Comparison of ENCODE assay signal across 1 cellular context in the genomic region with DNA sequence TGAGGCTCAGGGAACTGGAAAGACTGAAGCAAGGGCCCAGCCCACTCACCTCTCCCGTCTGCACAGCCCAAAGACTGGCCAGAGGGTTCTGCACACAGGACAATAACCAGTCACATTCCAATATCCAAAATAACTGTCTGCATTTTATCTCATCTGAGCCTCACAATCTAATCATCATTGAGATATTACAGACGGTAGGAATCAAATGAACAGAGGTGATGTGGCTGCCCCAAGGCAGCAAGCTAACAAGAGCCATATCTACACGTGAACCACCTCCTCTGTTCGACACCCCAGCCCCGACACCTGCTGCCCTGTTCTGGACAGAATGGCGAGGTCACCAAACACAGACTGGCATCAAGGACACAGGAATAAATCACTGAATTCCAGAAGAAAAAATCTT.
TF ChIP-seq lines count a peak whose summit lies in the region.

No MANE protein-coding gene starts in this region.

TF ChIP-seq in SK-N-SH, 30 proteins besides CTCF, POLR2A, EP300 and RAD21 (continued from another document):
- TF ChIP-seq PBX3 (IDR thresholded peaks at IDR 0.05) (peak; percentile 41), CHD2 (IDR thresholded peaks at IDR 0.05; ENCODE audit: low read length, partially characterized antibody) (peak; percentile 60), RCOR1 (IDR thresholded peaks at IDR 0.05; ENCODE audit: low read length) (peak; percentile 100), GATA2 (CRISPR knock-in tag; IDR thresholded peaks at IDR 0.05) (peak; percentile 91), FOXJ3 (CRISPR knock-in tag; IDR thresholded peaks at IDR 0.05) (peak; percentile 80), TCF12 (IDR thresholded peaks at IDR 0.05) (peak; percentile 69; the same call in 1 of the 2 replicates)
